1 cellular context compared by ENCODE assay signal in the genomic region with DNA sequence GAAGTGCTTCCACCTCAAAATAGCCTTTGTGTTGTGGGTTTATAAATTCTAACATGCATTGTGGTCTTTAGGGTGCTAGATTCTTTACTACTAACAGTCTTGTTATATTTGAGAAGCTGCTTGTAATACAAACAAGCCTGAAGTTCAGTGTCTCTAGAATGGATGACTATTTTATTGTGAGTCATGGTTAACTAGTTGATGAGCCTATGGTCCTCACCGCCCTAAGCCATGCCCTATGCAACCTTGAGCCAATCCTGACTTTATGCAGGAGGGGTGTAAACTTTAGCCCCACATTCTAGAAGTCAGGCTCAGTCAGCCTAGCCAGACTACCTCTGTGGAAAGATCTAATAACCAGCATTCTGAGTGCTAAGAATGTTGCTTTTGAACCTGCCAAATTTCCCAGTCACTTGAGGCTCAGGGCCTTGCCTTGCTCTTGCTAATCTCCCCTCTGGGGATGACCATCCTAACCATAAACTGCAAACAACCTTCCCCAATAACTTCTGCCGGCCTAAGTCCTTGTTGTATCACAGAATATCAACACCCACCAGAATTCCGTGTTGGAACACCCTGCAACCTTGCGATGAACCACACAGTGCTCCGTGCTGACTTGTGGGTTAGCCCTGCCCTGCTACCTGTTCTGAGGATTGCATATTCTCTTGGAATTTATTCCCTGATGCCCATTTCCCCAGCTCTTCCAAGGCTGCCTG.
TF ChIP-seq lines count a peak whose summit lies in the region.

No MANE protein-coding gene starts in this region.

TF ChIP-seq in SK-N-SH, 30 proteins besides CTCF, POLR2A, EP300 and RAD21 (continued from another document):
- no peak for TF ChIP-seq GABPA (IDR thresholded peaks at IDR 0.05; ENCODE audit: low read depth)
- no peak for TF ChIP-seq SMC3 (IDR thresholded peaks at IDR 0.05; ENCODE audit: low read depth, low read length)
- TF ChIP-seq TAF1 (IDR thresholded peaks at IDR 0.05; ENCODE audit: borderline replicate concordance, low read depth, low read length), result no peak
- TF ChIP-seq, protein P1, sequence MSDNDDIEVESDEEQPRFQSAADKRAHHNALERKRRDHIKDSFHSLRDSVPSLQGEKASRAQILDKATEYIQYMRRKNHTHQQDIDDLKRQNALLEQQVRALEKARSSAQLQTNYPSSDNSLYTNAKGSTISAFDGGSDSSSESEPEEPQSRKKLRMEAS (IDR thresholded peaks at IDR 0.05; ENCODE audit: low read depth), result no peak
- no peak for TF ChIP-seq FOXM1 (IDR thresholded peaks at IDR 0.05; ENCODE audit: low read depth)
